In genomic region chr21:44498280-44498964, GRCh38 we compare ENCODE assay signal across 1 cellular context.
TF ChIP-seq lines count a peak whose summit lies in the region.

No MANE protein-coding gene starts in this region.

TF ChIP-seq in H1, 55 proteins besides CTCF, POLR2A, EP300 and RAD21:
- TF ChIP-seq RNF2 (IDR thresholded peaks at IDR 0.05; ENCODE audit: borderline replicate concordance, low read depth, low read length, missing control alignments, poor library complexity, severe bottlenecking): no peak
- no peak for TF ChIP-seq PHF8 (conservative IDR thresholded peaks at IDR 0.05; ENCODE audit: low read depth, low read length)
- TF ChIP-seq RBBP5 (IDR thresholded peaks at IDR 0.05; ENCODE audit: borderline replicate concordance, low read depth, low read length): no peak
- TF ChIP-seq CBX8 (IDR thresholded peaks at IDR 0.05; ENCODE audit: borderline replicate concordance, low read depth, low read length): no peak
- no peak for TF ChIP-seq JUN (IDR thresholded peaks at IDR 0.05; ENCODE audit: low read depth, low read length)
- TF ChIP-seq, protein P1, sequence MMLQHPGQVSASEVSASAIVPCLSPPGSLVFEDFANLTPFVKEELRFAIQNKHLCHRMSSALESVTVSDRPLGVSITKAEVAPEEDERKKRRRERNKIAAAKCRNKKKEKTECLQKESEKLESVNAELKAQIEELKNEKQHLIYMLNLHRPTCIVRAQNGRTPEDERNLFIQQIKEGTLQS (IDR thresholded peaks at IDR 0.05; ENCODE audit: insufficient read depth, low read depth, low read length): no peak
- no peak for TF ChIP-seq CHD1 (IDR thresholded peaks at IDR 0.05; ENCODE audit: low read depth, low read length)
- TF ChIP-seq, protein P2, sequence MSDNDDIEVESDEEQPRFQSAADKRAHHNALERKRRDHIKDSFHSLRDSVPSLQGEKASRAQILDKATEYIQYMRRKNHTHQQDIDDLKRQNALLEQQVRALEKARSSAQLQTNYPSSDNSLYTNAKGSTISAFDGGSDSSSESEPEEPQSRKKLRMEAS (IDR thresholded peaks at IDR 0.05): no peak
- TF ChIP-seq CHD2 (IDR thresholded peaks at IDR 0.05; ENCODE audit: low read length): no peak
TF ChIP-seq in H1: peak in this region for 0.
